1 cellular context compared by ENCODE assay signal in genomic region chr6:132819405-132820145, GRCh38.
A peak's percentile ranks its signal among the peaks of the same experiment; 100 is the strongest.
TF ChIP-seq lines count a peak whose summit lies in the region.

No MANE protein-coding gene starts in this region.

TF ChIP-seq in H1, 55 proteins besides CTCF, POLR2A, EP300 and RAD21:
- TF ChIP-seq SRF (IDR thresholded peaks at IDR 0.05; ENCODE audit: low read depth, low read length) (no peak), MAX (IDR thresholded peaks at IDR 0.05) (no peak), POLR2AphosphoS5 (IDR thresholded peaks at IDR 0.05; ENCODE audit: low read depth, low read length) (peak; percentile 80), TAF7 (optimal IDR thresholded peaks at IDR 0.05; ENCODE audit: borderline replicate concordance, low read depth, low read length) (peak; percentile 46), SP4 (IDR thresholded peaks at IDR 0.05; ENCODE audit: low read length) (peak; percentile 50; the same call in 1 of the 2 replicates)
